ENCODE assay signal across 11 cellular contexts in the genomic region with DNA sequence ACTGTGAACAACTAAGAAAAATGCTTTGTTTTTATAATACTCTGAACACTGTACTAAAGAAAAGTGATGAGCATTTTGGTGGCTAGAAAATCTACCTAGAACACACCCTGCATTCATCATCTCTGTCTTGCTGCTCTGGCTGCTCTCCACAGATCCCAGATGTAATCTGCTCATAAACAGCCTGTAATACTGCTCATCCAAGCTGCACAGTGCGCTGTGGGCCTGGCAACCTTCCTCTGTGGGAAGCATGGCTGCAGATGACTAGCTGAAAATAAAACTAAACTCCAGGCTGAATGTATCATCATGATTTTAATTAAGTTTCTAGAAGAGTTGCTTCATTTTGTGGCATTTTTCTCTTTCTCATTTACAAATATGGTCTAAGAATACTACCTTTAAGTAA.
DNase-seq lines count a peak whose midpoint lies in the region; ATAC-seq, FAIRE-seq and TF ChIP-seq lines count a peak whose summit lies in the region.
"Had no signal": no experiment of that assay in that cellular context is flagged by ENCODE, and none has a peak within 500 bp of the region (broad histone marks: within the 10 kb centered on the region; RNA-seq: fewer than 3 reads in every experiment).

No MANE protein-coding gene starts in this region.

- no peak for ATAC-seq in HepG2

- TF ChIP-seq EP300 in suprapubic skin (IDR thresholded peaks at IDR 0.05), result no peak
- no peak for TF ChIP-seq EP300 in HepG2 (IDR thresholded peaks at IDR 0.05; ENCODE audit: low read depth in 2 of 2, low read length in 2 of 2)
- TF ChIP-seq EP300 in HepG2 (CRISPR knock-in tag; IDR thresholded peaks at IDR 0.05; ENCODE audit: borderline replicate concordance), result no peak

- intact Hi-C loops in kidney (cut with DNase I), result no loop called here
- intact Hi-C loops in HepG2 (cut with micrococcal nuclease; ENCODE audit: unreplicated experiment), result no loop called here

- H3K27ac ChIP-seq in kidney (ENCODE audit: low read depth in 2 of 2, low read length in 2 of 2) (no peak overlapping the region), suprapubic skin (peak overlapping the region; percentile 60), brain microvascular endothelial cell (no peak overlapping the region), HepG2 (ENCODE audit: extremely low read length, insufficient read depth, low read length) (no peak overlapping the region)

- H3K9ac ChIP-seq in kidney (ENCODE audit: low read length in 2 of 2), result no peak overlapping the region
- no peak overlapping the region for H3K9ac ChIP-seq in HepG2 (ENCODE audit: insufficient read depth, low read depth, low read length)

- POLR2A ChIA-PET in HepG2 (lab: Yijun Ruan, JAX), result no interaction called here

- H3K36me3 ChIP-seq in kidney (ENCODE audit: control insufficient read depth in 1 of 2, insufficient read depth in 2 of 2, low read length in 2 of 2) (no peaks in the 10 kb centered on the region), suprapubic skin (no peaks in the 10 kb centered on the region), brain microvascular endothelial cell (replicated peaks) (no peaks in the 10 kb centered on the region), HepG2 (replicated peaks in 1 of 2; ENCODE audit: control insufficient read depth in 1 of 2, insufficient read depth in 2 of 2, low read length in 2 of 2) (no peaks in the 10 kb centered on the region)

- no peaks in the 10 kb centered on the region for H3K27me3 ChIP-seq in suprapubic skin
- H3K27me3 ChIP-seq in brain microvascular endothelial cell (replicated peaks), result no peaks in the 10 kb centered on the region
- no peaks in the 10 kb centered on the region for H3K27me3 ChIP-seq in HepG2 (ENCODE audit: control insufficient read depth in 1 of 2, insufficient read depth in 2 of 2, low read length in 2 of 2)

- 25% methylated on average over 1 of the region's 1 CpG for WGBS in suprapubic skin
- WGBS in HepG2 (ENCODE audit: low lambda C conversion rate), result 86% methylated on average over 1 of the region's 1 CpG

- H3K9me3 ChIP-seq in kidney (ENCODE audit: control insufficient read depth in 1 of 2, low read length in 2 of 2) (no peaks in the 10 kb centered on the region), suprapubic skin (no peaks in the 10 kb centered on the region), HepG2 (ENCODE audit: low read length) (no peaks in the 10 kb centered on the region)

- H3K4me1 ChIP-seq in kidney (ENCODE audit: control insufficient read depth in 1 of 2, insufficient read depth in 1 of 2, low read depth in 1 of 2, low read length in 2 of 2) (no peaks in the 10 kb centered on the region), suprapubic skin (peaks cover 23% of the 10 kb centered on the region), HepG2 (ENCODE audit: insufficient read depth, low read length) (no peaks in the 10 kb centered on the region)

- TF ChIP-seq RAD21 in HepG2 (CRISPR knock-in tag; IDR thresholded peaks at IDR 0.05), result no peak

- TF ChIP-seq CTCF in choroid plexus epithelial cell (conservative IDR thresholded peaks at IDR 0.05; ENCODE audit: low read depth, low read length) (no peak), kidney (IDR thresholded peaks at IDR 0.05; ENCODE audit: borderline replicate concordance, extremely low read depth, insufficient read depth) (no peak), suprapubic skin (IDR thresholded peaks at IDR 0.05) (no peak), brain microvascular endothelial cell (IDR thresholded peaks at IDR 0.05; ENCODE audit: low read depth, low read length, missing control alignments) (no peak), HepG2 (CRISPR knock-in tag; IDR thresholded peaks at IDR 0.05) (no peak)

- CTCF ChIA-PET in HepG2 (lab: Yijun Ruan, JAX; ENCODE audit: low intra/inter-chr PET ratio, low total read pairs), result no interaction called here

- DNase-seq in LHCN-M2 (ENCODE audit: low read depth) (peak; percentile 9), choroid plexus epithelial cell (ENCODE audit: low read depth) (peak; percentile 8), kidney (peak; percentile 76), suprapubic skin (ENCODE audit: low spot score in 2 of 2) (peak; percentile 65 to 76), NCI-H187 treated with DMSO at 0.1 percent for 48 hours (lab: John Stamatoyannopoulos, UW) (no peak), brain microvascular endothelial cell (no peak), NCI-H2081 treated with DMSO at 0.1 percent for 48 hours (lab: John Stamatoyannopoulos, UW) (no peak), HepG2 (ENCODE audit: low spot score) (no peak)
- DNase-seq: NCI-H526 treated with DMSO at 0.1 percent for 48 hours, T-helper 9 cell had no signal

- H2AFZ ChIP-seq in HepG2 (ENCODE audit: low read length), result no peak overlapping the region

- no peaks in the 10 kb centered on the region for H3K79me2 ChIP-seq in HepG2 (ENCODE audit: insufficient read depth, low read length)

- no TSS peak for BruUV-seq in HepG2 (replicated peaks; lab: Mats Ljungman, UMichigan)

- in situ Hi-C loops in brain microvascular endothelial cell (cut with HindIII; ENCODE audit: low pct_ligation_motif_present, low sequenced_read_pairs), result no loop called here
- in situ Hi-C loops in HepG2 (cut with HindIII; ENCODE audit: extremely low pct_ligation_motif_present, low pct_unique_long_range_greater_than_20kb), result no loop called here

- TF ChIP-seq POLR2A in suprapubic skin (IDR thresholded peaks at IDR 0.05), result no peak
- no peak for TF ChIP-seq POLR2A in HepG2 (IDR thresholded peaks at IDR 0.05; ENCODE audit: insufficient read depth in 1 of 2, low read depth in 2 of 2, low read length in 2 of 2)

- H3K4me3 ChIP-seq in choroid plexus epithelial cell (ENCODE audit: low read depth, low read length), result no peak overlapping the region
- H3K4me3 ChIP-seq in kidney (ENCODE audit: low read length in 2 of 2), result no peak overlapping the region
- H3K4me3 ChIP-seq in suprapubic skin, result no peak overlapping the region
- H3K4me3 ChIP-seq in brain microvascular endothelial cell (ENCODE audit: low read depth, low read length), result no peak overlapping the region
- H3K4me3 ChIP-seq in HepG2 (replicated peaks in 1 of 3; ENCODE audit: insufficient read depth in 1 of 3, low read depth in 2 of 3, low read length in 3 of 3), result no peak overlapping the region

- FAIRE-seq in kidney (lab: Jason Lieb, UNC) (no peak), HepG2 (lab: Jason Lieb, UNC) (no peak)
- FAIRE-seq: endothelial cell of umbilical vein had no signal

- H4K20me1 ChIP-seq in HepG2 (ENCODE audit: insufficient read depth, low read length), result no peaks in the 10 kb centered on the region

- no peak overlapping the region for H3K4me2 ChIP-seq in HepG2 (ENCODE audit: low read depth, low read length)

TF ChIP-seq in HepG2, 621 proteins besides CTCF, POLR2A, EP300 and RAD21:
- no peak for TF ChIP-seq NR2F1 (CRISPR knock-in tag; IDR thresholded peaks at IDR 0.05)
- no peak for TF ChIP-seq SMYD3 (CRISPR knock-in tag; IDR thresholded peaks at IDR 0.05)
- TF ChIP-seq ZNF562 (CRISPR knock-in tag; IDR thresholded peaks at IDR 0.05; ENCODE audit: borderline replicate concordance), result no peak

Comparison
In these comparisons a context has a peak if more than half of its experiments do, and no peak if none do; other contexts are left out.
1. DNase-seq: peak in LHCN-M2 (single experiment), choroid plexus epithelial cell (single experiment), kidney (single experiment) and suprapubic skin (2 of 2); none in NCI-H187 treated with DMSO at 0.1 percent for 48 hours (single experiment), brain microvascular endothelial cell (single experiment), NCI-H2081 treated with DMSO at 0.1 percent for 48 hours (single experiment) and HepG2 (single experiment).